Comparison of ENCODE assay signal across 25 cellular contexts in genomic region chr12:44716681-44717080, GRCh38.
"Had no signal": no experiment of that assay in that cellular context is flagged by ENCODE, and none has a peak within 500 bp of the region (broad histone marks: within the 10 kb centered on the region; RNA-seq: fewer than 3 reads in every experiment).

No MANE protein-coding gene starts in this region.

- H3K27me3 ChIP-seq: colonic mucosa, gastrocnemius medialis, hepatocyte, pancreas, sigmoid colon had no signal

- H3K27ac ChIP-seq: colonic mucosa, gastrocnemius medialis, hepatocyte, left ventricle myocardium inferior, pancreas, prostate gland, sigmoid colon, uterus had no signal

- ATAC-seq: gastrocnemius medialis; mucosa of descending colon; pancreas; stimulated activated effector memory CD8-positive, alpha-beta T cell treated with anti-CD3 and anti-CD28 coated beads, Interleukin-12 subunit alpha, Interleukin-12 subunit beta, amount 100 ng/mL, for 72 hours; stimulated activated naive CD8-positive, alpha-beta T cell treated with anti-CD3 and anti-CD28 coated beads, Interleukin-15, amount 100 ng/mL, for 72 hours had no signal

- DNase-seq: activated CD4-positive, alpha-beta memory T cell treated with anti-CD3 and anti-CD28 coated beads, Interleukin-2, amount 10 ng/mL, durations not matched to agents 7 days and 5 days; activated CD4-positive, alpha-beta T cell treated with anti-CD3 and anti-CD28 coated beads, Interleukin-2, amount 10 ng/mL, durations not matched to agents 24 days and 14 days; activated CD4-positive, CD25-positive, alpha-beta regulatory T cell treated with anti-CD3 and anti-CD28 coated beads, Interleukin-2, amount 50 U/mL, for 72 hours; activated CD8-positive, alpha-beta memory T cell treated with anti-CD3 and anti-CD28 coated beads, Interleukin-2, amount 50 U/mL, for 48 hours; activated gamma-delta T cell treated with Interleukin-2 at 50 U/mL for 16 hours; activated naive CD4-positive, alpha-beta T cell treated with anti-CD3 and anti-CD28 coated beads, Interleukin-2, amount 50 U/mL, for 16 hours; activated T-cell treated with anti-CD3 and anti-CD28 coated beads, Interleukin-2, amount 50 U/mL, for 24 hours; colonic mucosa; effector CD8-positive, alpha-beta T cell; gastrocnemius medialis; islet precursor cell; left ventricle myocardium inferior; mucosa of descending colon; nucleus accumbens; pancreas; sigmoid colon; small intestine; stimulated activated CD4-positive, alpha-beta T cell treated with anti-CD3 and anti-CD28 coated beads, Interleukin-4, amount 100 ng/mL, for 24 hours; stimulated activated naive CD8-positive, alpha-beta T cell treated with anti-CD3 and anti-CD28 coated beads, Interleukin-15, amount 100 ng/mL, for 72 hours; substantia nigra; T-helper 9 cell; uterus had no signal

- H3K4me1 ChIP-seq: colonic mucosa, gastrocnemius medialis, left ventricle myocardium inferior, pancreas, prostate gland, sigmoid colon, uterus had no signal
